17 cellular contexts compared by ENCODE assay signal in genomic region chr1:106249365-106249764, GRCh38.
"Had no signal": no experiment of that assay in that cellular context is flagged by ENCODE, and none has a peak within 500 bp of the region (broad histone marks: within the 10 kb centered on the region; RNA-seq: fewer than 3 reads in every experiment).

No MANE protein-coding gene starts in this region.

- H2AFZ ChIP-seq: parathyroid adenoma had no signal

- DNase-seq: activated CD4-positive, alpha-beta T cell treated with anti-CD3 and anti-CD28 coated beads, Interleukin-2, amount 10 ng/mL, durations not matched to agents 7 days and 5 days; activated CD8-positive, alpha-beta memory T cell treated with anti-CD3 and anti-CD28 coated beads for 24 hours; activated naive CD4-positive, alpha-beta T cell; activated naive CD8-positive, alpha-beta T cell treated with anti-CD3 and anti-CD28 coated beads, Interleukin-2, amount 10 ng/mL, durations not matched to agents 7 days and 5 days; anterior cingulate cortex; brain microvascular endothelial cell; cerebellar nuclear complex; effector memory CD4-positive, alpha-beta T cell; foreskin fibroblast; glutamatergic neuron; hypothalamus; left ventricle myocardium inferior; naive thymus-derived CD4-positive, alpha-beta T cell; sigmoid colon; spleen had no signal

- H3K4me1 ChIP-seq: left ventricle myocardium inferior, parathyroid adenoma, spleen had no signal

- H3K9ac ChIP-seq: parathyroid adenoma had no signal

- H3K79me2 ChIP-seq: parathyroid adenoma had no signal

- H3K27me3 ChIP-seq: brain microvascular endothelial cell, sigmoid colon, spleen had no signal

- H3K27ac ChIP-seq: brain microvascular endothelial cell, left ventricle myocardium inferior, parathyroid adenoma, sigmoid colon, spleen, thoracic aorta had no signal

- H3K4me3 ChIP-seq: left ventricle myocardium inferior, sigmoid colon, spleen, thoracic aorta had no signal

- H3K9me3 ChIP-seq: left ventricle myocardium inferior, thoracic aorta had no signal

- ATAC-seq: naive thymus-derived CD4-positive, alpha-beta T cell had no signal

- H3K36me3 ChIP-seq: brain microvascular endothelial cell, left ventricle myocardium inferior, sigmoid colon, spleen, thoracic aorta had no signal
